In genomic region chr7:39664585-39664984, GRCh38 we compare ENCODE assay signal across 1 cellular context.
TF ChIP-seq lines count a peak whose summit lies in the region.

No MANE protein-coding gene starts in this region.

TF ChIP-seq in IMR-90, 13 proteins besides CTCF, POLR2A, EP300 and RAD21:
- TF ChIP-seq RFX5 (IDR thresholded peaks at IDR 0.05; ENCODE audit: low read depth, low read length) (no peak), MAZ (IDR thresholded peaks at IDR 0.05; ENCODE audit: borderline replicate concordance, low read depth, low read length) (no peak), SMC3 (IDR thresholded peaks at IDR 0.05; ENCODE audit: low read depth, low read length) (no peak), NFE2L2 (IDR thresholded peaks at IDR 0.05; ENCODE audit: low read depth, low read length) (no peak), CHD1 (IDR thresholded peaks at IDR 0.05; ENCODE audit: low read depth, low read length) (no peak), FOS (IDR thresholded peaks at IDR 0.05; ENCODE audit: low read depth, low read length) (no peak), RCOR1 (IDR thresholded peaks at IDR 0.05; ENCODE audit: insufficient replicate concordance, low read length) (no peak), CEBPB (IDR thresholded peaks at IDR 0.05; ENCODE audit: low read depth, low read length) (no peak), MAFK (IDR thresholded peaks at IDR 0.05; ENCODE audit: low read depth, low read length) (no peak), BHLHE40 (IDR thresholded peaks at IDR 0.05; ENCODE audit: low read depth, low read length) (no peak), MXI1 (IDR thresholded peaks at IDR 0.05; ENCODE audit: borderline replicate concordance, low read depth, low read length) (no peak)
- TF ChIP-seq, protein P1, sequence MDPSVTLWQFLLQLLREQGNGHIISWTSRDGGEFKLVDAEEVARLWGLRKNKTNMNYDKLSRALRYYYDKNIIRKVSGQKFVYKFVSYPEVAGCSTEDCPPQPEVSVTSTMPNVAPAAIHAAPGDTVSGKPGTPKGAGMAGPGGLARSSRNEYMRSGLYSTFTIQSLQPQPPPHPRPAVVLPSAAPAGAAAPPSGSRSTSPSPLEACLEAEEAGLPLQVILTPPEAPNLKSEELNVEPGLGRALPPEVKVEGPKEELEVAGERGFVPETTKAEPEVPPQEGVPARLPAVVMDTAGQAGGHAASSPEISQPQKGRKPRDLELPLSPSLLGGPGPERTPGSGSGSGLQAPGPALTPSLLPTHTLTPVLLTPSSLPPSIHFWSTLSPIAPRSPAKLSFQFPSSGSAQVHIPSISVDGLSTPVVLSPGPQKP (IDR thresholded peaks at IDR 0.05; ENCODE audit: borderline replicate concordance, low read depth, low read length) = no peak
- TF ChIP-seq, protein P2, sequence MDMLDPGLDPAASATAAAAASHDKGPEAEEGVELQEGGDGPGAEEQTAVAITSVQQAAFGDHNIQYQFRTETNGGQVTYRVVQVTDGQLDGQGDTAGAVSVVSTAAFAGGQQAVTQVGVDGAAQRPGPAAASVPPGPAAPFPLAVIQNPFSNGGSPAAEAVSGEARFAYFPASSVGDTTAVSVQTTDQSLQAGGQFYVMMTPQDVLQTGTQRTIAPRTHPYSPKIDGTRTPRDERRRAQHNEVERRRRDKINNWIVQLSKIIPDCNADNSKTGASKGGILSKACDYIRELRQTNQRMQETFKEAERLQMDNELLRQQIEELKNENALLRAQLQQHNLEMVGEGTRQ (IDR thresholded peaks at IDR 0.05; ENCODE audit: low read depth, low read length) = no peak
